8 cellular contexts compared by ENCODE assay signal in the genomic region with DNA sequence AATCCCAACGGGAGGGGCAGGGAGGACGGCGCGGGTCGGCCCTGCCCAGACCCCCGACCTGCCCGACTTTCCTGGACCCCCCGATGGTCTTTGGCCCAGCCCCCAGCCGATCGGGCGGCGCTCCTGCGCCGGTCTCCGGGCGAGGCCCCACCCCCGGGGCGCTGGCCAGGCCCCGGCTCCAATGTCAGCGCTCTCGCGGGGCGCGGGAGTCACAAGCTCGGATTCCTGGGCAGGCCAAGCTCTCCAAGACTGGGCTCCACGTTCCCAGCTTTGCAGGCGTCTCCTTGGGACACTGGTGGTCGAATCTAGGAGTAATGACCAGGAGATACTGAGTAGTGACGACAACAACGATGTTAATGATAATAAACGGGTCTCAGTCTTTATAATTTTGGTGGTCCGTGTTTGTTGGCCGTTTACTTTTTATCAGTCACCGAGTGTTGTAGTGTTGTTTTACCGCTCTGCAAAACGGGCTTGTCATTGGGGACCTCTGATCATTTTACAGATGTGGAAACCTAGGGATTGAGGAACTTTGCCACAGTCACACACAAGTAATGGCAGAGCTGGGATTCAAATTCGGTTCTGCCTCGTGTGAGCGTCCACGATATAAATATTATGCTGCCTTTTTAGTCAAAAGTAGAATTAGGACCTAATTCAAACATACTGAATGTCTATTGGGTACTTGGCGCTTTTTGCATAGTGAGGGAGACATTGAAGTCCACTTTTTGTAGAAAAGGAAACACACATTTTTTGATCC. TPM values are rescaled to one million over a fixed set of nuclear protein-coding genes. Genes with fewer than 3 reads are reported as not detected.
DNase-seq lines count a peak whose midpoint lies in the region; ATAC-seq lines count a peak whose summit lies in the region.

No MANE protein-coding gene starts in this region.

- H3K4me3 Mint-ChIP-seq in activated CD4-positive, alpha-beta T cell treated with anti-CD3 and anti-CD28 coated beads, Interleukin-2, amount 10 ng/mL, durations not matched to agents 24 days and 14 days: peak overlapping the region; percentile 95

- peak; percentile 45 for ATAC-seq in HG02759 (IDR thresholded peaks at IDR 0.05; ENCODE audit: unreplicated experiment)

- no peaks in the 10 kb centered on the region for H3K9me3 ChIP-seq in mesenchymal stem cell (ENCODE audit: control insufficient read depth, low read length)

- peak overlapping the region; percentile 89 for H3K27ac Mint-ChIP-seq in activated CD4-positive, alpha-beta T cell treated with anti-CD3 and anti-CD28 coated beads, Interleukin-2, amount 10 ng/mL, durations not matched to agents 24 days and 14 days

- WGBS in mesenchymal stem cell: 3% methylated on average over 32 of the region's 41 CpGs

- H4K8ac ChIP-seq in mesenchymal stem cell (ENCODE audit: low read length): no peak overlapping the region

- peaks cover 69 to 78% of the 10 kb centered on the region in 2 experiments for H3K36me3 ChIP-seq in mesenchymal stem cell (ENCODE audit: control insufficient read depth in 1 of 2, insufficient read depth in 2 of 2, low read depth in 1 of 2, low read length in 2 of 2)

- H3K27me3 ChIP-seq in mesenchymal stem cell (ENCODE audit: control insufficient read depth in 1 of 2, insufficient read depth in 1 of 2, low read length in 2 of 2): no peaks in the 10 kb centered on the region

- peak; percentile 72 for DNase-seq in NK-92 treated with Interleukin-12 subunit alpha and Interleukin-12 subunit beta, amount 100 ng/mL, for 24 hours (lab: John Stamatoyannopoulos, UW)
- DNase-seq in NK-92 (lab: John Stamatoyannopoulos, UW; ENCODE audit: unreplicated experiment) (no peak), NCI-H146 treated with DMSO at 0.1 percent for 48 hours (lab: John Stamatoyannopoulos, UW; ENCODE audit: unreplicated experiment) (peak; percentile 55), mesenchymal stem cell (peak; percentile 88)
- DNase-seq in activated CD4-positive, alpha-beta T cell treated with anti-CD3 and anti-CD28 coated beads, Interleukin-2, amount 10 ng/mL, durations not matched to agents 24 days and 14 days: peak; percentile 87
- peak; percentile 34 for DNase-seq in effector CD8-positive, alpha-beta T cell (lab: John Stamatoyannopoulos, UW)
- DNase-seq in stimulated activated naive CD4-positive, alpha-beta T cell treated with Interleukin-2 at 50 U/mL for 16 hours (lab: John Stamatoyannopoulos, UW): peak; percentile 52

- peaks cover 85% of the 10 kb centered on the region for H3K36me3 Mint-ChIP-seq in activated CD4-positive, alpha-beta T cell treated with anti-CD3 and anti-CD28 coated beads, Interleukin-2, amount 10 ng/mL, durations not matched to agents 24 days and 14 days (ENCODE audit: low read depth)

- H2AK5ac ChIP-seq in mesenchymal stem cell (ENCODE audit: low read length, severe bottlenecking): no peak overlapping the region

- peak overlapping the region; percentile 86 for H3K4me2 ChIP-seq in mesenchymal stem cell (ENCODE audit: low read length, poor library complexity, severe bottlenecking)

- H3K4me3 ChIP-seq in mesenchymal stem cell (ENCODE audit: insufficient read depth in 1 of 2, low read depth in 1 of 2, low read length in 2 of 2): peak overlapping the region; percentile 72 to 97

- peak overlapping the region; percentile 92 for H2BK120ac ChIP-seq in mesenchymal stem cell (ENCODE audit: low read depth, low read length)

- H3K18ac ChIP-seq in mesenchymal stem cell (ENCODE audit: low read depth in 1 of 2, low read length in 2 of 2): peak overlapping the region; percentile 35 to 92

- H4K91ac ChIP-seq in mesenchymal stem cell (ENCODE audit: low read length): peak overlapping the region; percentile 60

- H3K23ac ChIP-seq in mesenchymal stem cell (ENCODE audit: low read length in 2 of 2): peak overlapping the region in 1 of 2 experiments; percentile 3

- peaks cover 36% of the 10 kb centered on the region for H3K4me1 Mint-ChIP-seq in activated CD4-positive, alpha-beta T cell treated with anti-CD3 and anti-CD28 coated beads, Interleukin-2, amount 10 ng/mL, durations not matched to agents 24 days and 14 days

- no peak overlapping the region for H2BK12ac ChIP-seq in mesenchymal stem cell (ENCODE audit: low read length in 2 of 2)

- peak overlapping the region; percentile 89 for H3K27ac ChIP-seq in mesenchymal stem cell (ENCODE audit: low read length, poor library complexity, severe bottlenecking)

- no peak overlapping the region for H2BK5ac ChIP-seq in mesenchymal stem cell (ENCODE audit: low read depth, low read length, poor library complexity, severe bottlenecking)

- peak overlapping the region; percentile 99 for H3K9ac ChIP-seq in mesenchymal stem cell (ENCODE audit: low read length)

- intact Hi-C loops in activated CD4-positive, alpha-beta T cell treated with anti-CD3 and anti-CD28 coated beads, Interleukin-2, amount 10 ng/mL, durations not matched to agents 24 days and 14 days (cut with micrococcal nuclease): no loop called here

- peaks cover 15% of the 10 kb centered on the region for H3K79me1 ChIP-seq in mesenchymal stem cell (replicated peaks; ENCODE audit: low read length, poor library complexity, severe bottlenecking)

- H2BK15ac ChIP-seq in mesenchymal stem cell (ENCODE audit: low read depth, poor library complexity, severe bottlenecking): peak overlapping the region; percentile 52

- peak overlapping the region in 1 of 2 experiments; percentile 72 for H3K4ac ChIP-seq in mesenchymal stem cell (ENCODE audit: low read depth in 1 of 2, low read length in 2 of 2)

- no peaks in the 10 kb centered on the region for H3K9me3 Mint-ChIP-seq in activated CD4-positive, alpha-beta T cell treated with anti-CD3 and anti-CD28 coated beads, Interleukin-2, amount 10 ng/mL, durations not matched to agents 24 days and 14 days

- no peak overlapping the region for H2AFZ ChIP-seq in mesenchymal stem cell (ENCODE audit: low read depth, low read length)

- H3K27me3 Mint-ChIP-seq in activated CD4-positive, alpha-beta T cell treated with anti-CD3 and anti-CD28 coated beads, Interleukin-2, amount 10 ng/mL, durations not matched to agents 24 days and 14 days: peaks cover 2% of the 10 kb centered on the region

- H3K4me1 ChIP-seq in mesenchymal stem cell (ENCODE audit: control insufficient read depth, insufficient read depth, low read depth, low read length): peaks cover 20% of the 10 kb centered on the region

- no peak overlapping the region for H3K14ac ChIP-seq in mesenchymal stem cell (ENCODE audit: low read length in 2 of 2)

RNA-seq across cellular contexts. Expression of a gene that starts 0.6 kb away (rescaled TPM):
- 208 and 212 TPM in 2 replicates for total RNA-seq in activated CD4-positive, alpha-beta T cell treated with anti-CD3 and anti-CD28 coated beads, Interleukin-2, amount 10 ng/mL, durations not matched to agents 24 days and 14 days
- polyA plus RNA-seq in mesenchymal stem cell (2013, experiment 1 of 2): 112 TPM
- 113 TPM for polyA plus RNA-seq in mesenchymal stem cell (2013, experiment 2 of 2)

RNA-seq across cellular contexts. Expression of a gene that starts 7.9 kb away (rescaled TPM):
- total RNA-seq in activated CD4-positive, alpha-beta T cell treated with anti-CD3 and anti-CD28 coated beads, Interleukin-2, amount 10 ng/mL, durations not matched to agents 24 days and 14 days: 987 and 994 TPM in 2 replicates
- 1,694 TPM for polyA plus RNA-seq in mesenchymal stem cell (2013, experiment 1 of 2)
- polyA plus RNA-seq in mesenchymal stem cell (2013, experiment 2 of 2): 1,663 TPM

RNA-seq across cellular contexts. Expression of a gene that starts 10.8 kb away (rescaled TPM):
- total RNA-seq in activated CD4-positive, alpha-beta T cell treated with anti-CD3 and anti-CD28 coated beads, Interleukin-2, amount 10 ng/mL, durations not matched to agents 24 days and 14 days: 32.4 and 34.4 TPM in 2 replicates
- 47.1 TPM for polyA plus RNA-seq in mesenchymal stem cell (2013, experiment 1 of 2)
- polyA plus RNA-seq in mesenchymal stem cell (2013, experiment 2 of 2): 47.3 TPM

RNA-seq across cellular contexts. Expression of a gene that starts 12.8 kb away (rescaled TPM):
- 202 and 208 TPM in 2 replicates for total RNA-seq in activated CD4-positive, alpha-beta T cell treated with anti-CD3 and anti-CD28 coated beads, Interleukin-2, amount 10 ng/mL, durations not matched to agents 24 days and 14 days
- 39.8 TPM for polyA plus RNA-seq in mesenchymal stem cell (2013, experiment 1 of 2)
- 37.8 TPM for polyA plus RNA-seq in mesenchymal stem cell (2013, experiment 2 of 2)

RNA-seq across cellular contexts. Expression of a gene that starts 23.1 kb away (rescaled TPM):
- 0.12 TPM in 1 of 2 replicates, not detected in the other for total RNA-seq in activated CD4-positive, alpha-beta T cell treated with anti-CD3 and anti-CD28 coated beads, Interleukin-2, amount 10 ng/mL, durations not matched to agents 24 days and 14 days
- 0.01 TPM for polyA plus RNA-seq in mesenchymal stem cell (2013, experiment 1 of 2)
- not detected for polyA plus RNA-seq in mesenchymal stem cell (2013, experiment 2 of 2)
